8 cellular contexts compared by ENCODE assay signal in genomic region chrX:24025741-24026402, GRCh38. TPM values are rescaled to one million over a fixed set of nuclear protein-coding genes. Genes with fewer than 3 reads are reported as not detected.
DNase-seq lines count a peak whose midpoint lies in the region; ATAC-seq, FAIRE-seq and TF ChIP-seq lines count a peak whose summit lies in the region.

No MANE protein-coding gene starts in this region.

- peaks cover 39% of the 10 kb centered on the region for H3K79me2 ChIP-seq in astrocyte (ENCODE audit: insufficient read depth, low read length)

- H3K27me3 ChIP-seq in astrocyte (ENCODE audit: insufficient read depth, low read length), result no peaks in the 10 kb centered on the region
- H3K27me3 ChIP-seq in iPS-20b (ENCODE audit: insufficient read depth, low read length), result peaks cover 55% of the 10 kb centered on the region
- H3K27me3 ChIP-seq in skeletal muscle tissue (ENCODE audit: control insufficient read depth in 3 of 3, insufficient read depth in 3 of 3, low read length in 3 of 3), result peaks cover 0 to 6% (median 0%) of the 10 kb centered on the region in 3 donors

- FAIRE-seq in astrocyte (lab: Jason Lieb, UNC), result peak; percentile 98

- TF ChIP-seq CTCF in astrocyte (IDR thresholded peaks at IDR 0.05; ENCODE audit: insufficient read depth, low read depth, low read length), result no peak

- no peaks in the 10 kb centered on the region for H3K9me3 ChIP-seq in astrocyte (ENCODE audit: insufficient read depth, low read depth, low read length)
- H3K9me3 ChIP-seq in iPS-20b (ENCODE audit: insufficient read depth, low read depth, low read length), result no peaks in the 10 kb centered on the region
- no peaks in the 10 kb centered on the region for H3K9me3 ChIP-seq in skeletal muscle tissue (ENCODE audit: control insufficient read depth in 3 of 3, low read length in 3 of 3)

- peak; percentile 25 for ATAC-seq in HG02678 (IDR thresholded peaks at IDR 0.05; ENCODE audit: unreplicated experiment)

- H3K27me3 Mint-ChIP-seq in astrocyte (ENCODE audit: low read depth, unreplicated experiment), result no peaks in the 10 kb centered on the region

- H3K9ac ChIP-seq in astrocyte (ENCODE audit: low read length) (peak overlapping the region; percentile 97), iPS-20b (ENCODE audit: low read depth, low read length) (peak overlapping the region; percentile 79; the same call in 1 of the 2 replicates), skeletal muscle tissue (ENCODE audit: low read depth in 1 of 3, low read length in 3 of 3) (peak overlapping the region; percentile 85 to 92 (median 92))

- DNase-seq in stimulated activated CD4-positive, alpha-beta T cell treated with anti-CD3 and anti-CD28 coated beads, Interleukin-1b, Interleukin-23, amount 100 ng/mL, for 48 hours, result peak; percentile 2
- no peak for DNase-seq in stimulated activated CD4-positive, alpha-beta T cell treated with anti-CD3 and anti-CD28 coated beads, Interleukin-2, amount 100 ng/mL, for 24 hours
- DNase-seq in NCI-H1417 treated with DMSO at 0.1 percent for 48 hours (lab: John Stamatoyannopoulos, UW) (peak; percentile 48), astrocyte (ENCODE audit: low read depth) (peak; percentile 66), kidney glomerular epithelial cell (lab: John Stamatoyannopoulos, UW) (no peak)

- H4K20me1 ChIP-seq in astrocyte (ENCODE audit: insufficient read depth, low read length), result no peaks in the 10 kb centered on the region

- peak overlapping the region; percentile 77 for H2AFZ ChIP-seq in astrocyte (ENCODE audit: low read depth, low read length)

- H3K9me3 Mint-ChIP-seq in astrocyte (ENCODE audit: unreplicated experiment), result no peaks in the 10 kb centered on the region

- H3K4me1 Mint-ChIP-seq in astrocyte (ENCODE audit: low read depth, unreplicated experiment), result peaks cover 6% of the 10 kb centered on the region

- H3K27ac ChIP-seq in astrocyte (ENCODE audit: low read depth, low read length), result peak overlapping the region; percentile 96
- H3K27ac ChIP-seq in iPS-20b (ENCODE audit: low read length), result no peak overlapping the region
- H3K27ac ChIP-seq in skeletal muscle tissue (ENCODE audit: low read depth, low read length), result peak overlapping the region; percentile 91

- H3K4me1 ChIP-seq in astrocyte (ENCODE audit: insufficient read depth, low read length) (no peaks in the 10 kb centered on the region), iPS-20b (ENCODE audit: insufficient read depth, low read length) (no peaks in the 10 kb centered on the region), skeletal muscle tissue (ENCODE audit: control insufficient read depth in 3 of 3, insufficient read depth in 3 of 3, low read length in 3 of 3) (no peaks in the 10 kb centered on the region)

- H3K4me3 ChIP-seq in astrocyte (ENCODE audit: insufficient read depth, low read depth, low read length), result peak overlapping the region; percentile 83
- H3K4me3 ChIP-seq in iPS-20b (ENCODE audit: low read length), result peak overlapping the region; percentile 74
- peak overlapping the region; percentile 74 to 89 (median 86) for H3K4me3 ChIP-seq in skeletal muscle tissue (ENCODE audit: low read length in 3 of 3)

- no peaks in the 10 kb centered on the region for H3K36me3 ChIP-seq in astrocyte (ENCODE audit: insufficient read depth, low read length)
- H3K36me3 ChIP-seq in iPS-20b (ENCODE audit: insufficient read depth, low read depth, low read length), result no peaks in the 10 kb centered on the region
- no peaks in the 10 kb centered on the region for H3K36me3 ChIP-seq in skeletal muscle tissue (ENCODE audit: control insufficient read depth in 3 of 3, insufficient read depth in 3 of 3, low read length in 3 of 3)

- peak overlapping the region; percentile 85 for H3K4me3 Mint-ChIP-seq in astrocyte (ENCODE audit: unreplicated experiment)

- H3K4me2 ChIP-seq in astrocyte (ENCODE audit: low read length), result peak overlapping the region; percentile 94

- H3K27ac Mint-ChIP-seq in astrocyte (ENCODE audit: unreplicated experiment), result peak overlapping the region; percentile 97

- H3K36me3 Mint-ChIP-seq in astrocyte (ENCODE audit: low read depth, unreplicated experiment), result no peaks in the 10 kb centered on the region

RNA-seq across cellular contexts. Expression of gene KLHL15, which starts 1.1 kb away (rescaled TPM):
- total RNA-seq in astrocyte, result 6.5 and 7.5 TPM in 2 replicates
- total RNA-seq in skeletal muscle tissue, result 16.2 TPM

RNA-seq across cellular contexts. Expression of gene EIF2S3, which starts 28.9 kb away (rescaled TPM):
- total RNA-seq in astrocyte (203 and 216 TPM in 2 replicates), skeletal muscle tissue (189 TPM)

Comparison
In these comparisons a context has a peak if more than half of its experiments do, and no peak if none do; other contexts are left out.
1. DNase-seq: peak in stimulated activated CD4-positive, alpha-beta T cell treated with anti-CD3 and anti-CD28 coated beads, Interleukin-1b, Interleukin-23, amount 100 ng/mL, for 48 hours (single experiment), NCI-H1417 treated with DMSO at 0.1 percent for 48 hours (single experiment) and astrocyte (single experiment); none in stimulated activated CD4-positive, alpha-beta T cell treated with anti-CD3 and anti-CD28 coated beads, Interleukin-2, amount 100 ng/mL, for 24 hours (0 of 2) and kidney glomerular epithelial cell (single experiment).
2. Peak in every context shown above with its lines, with median percentiles within 50 percentile points of each other: H3K4me3 ChIP-seq and H3K9ac ChIP-seq.